ENCODE assay signal across 8 cellular contexts in genomic region chr19:49590071-49590970, GRCh38. TPM values are rescaled to one million over a fixed set of nuclear protein-coding genes. Genes with fewer than 3 reads are reported as not detected.
DNase-seq lines count a peak whose midpoint lies in the region; ATAC-seq, FAIRE-seq and TF ChIP-seq lines count a peak whose summit lies in the region.

No MANE protein-coding gene starts in this region.

- H3K4me3 ChIP-seq in CD4-positive, alpha-beta memory T cell (ENCODE audit: low read length in 2 of 2), result peak overlapping the region; percentile 68 to 95
- H3K4me3 ChIP-seq in H1 (ENCODE audit: extremely low read depth in 1 of 4, insufficient read depth in 2 of 4, low read depth in 3 of 4, low read length in 4 of 4) (peak overlapping the region; percentile 83 to 100 (median 93)), mesenchymal stem cell (ENCODE audit: insufficient read depth in 1 of 2, low read depth in 1 of 2, low read length in 2 of 2) (peak overlapping the region; percentile 63 to 90)

- H4K91ac ChIP-seq in H1 (replicated peaks; ENCODE audit: insufficient read length, low read length), result peak overlapping the region; percentile 83
- peak overlapping the region; percentile 98 for H4K91ac ChIP-seq in mesenchymal stem cell (ENCODE audit: low read length)

- H3K27me3 ChIP-seq in CD4-positive, alpha-beta memory T cell (ENCODE audit: insufficient read depth, low read length), result no peaks in the 10 kb centered on the region
- no peaks in the 10 kb centered on the region for H3K27me3 ChIP-seq in H1 (replicated peaks in 1 of 4; ENCODE audit: control insufficient read depth in 3 of 4, extremely low read depth in 1 of 4, insufficient read depth in 3 of 4, low read length in 3 of 4)
- no peaks in the 10 kb centered on the region for H3K27me3 ChIP-seq in mesenchymal stem cell (ENCODE audit: control insufficient read depth in 1 of 2, insufficient read depth in 1 of 2, low read length in 2 of 2)

- H3K79me1 ChIP-seq in H1 (ENCODE audit: low read depth, low read length) (peaks cover 8% of the 10 kb centered on the region), mesenchymal stem cell (replicated peaks; ENCODE audit: low read length, poor library complexity, severe bottlenecking) (no peaks in the 10 kb centered on the region)

- H3K4ac ChIP-seq in H1 (replicated peaks; ENCODE audit: insufficient read length, low read depth, low read length), result peak overlapping the region; percentile 69
- peak overlapping the region; percentile 91 to 99 for H3K4ac ChIP-seq in mesenchymal stem cell (ENCODE audit: low read depth in 1 of 2, low read length in 2 of 2)

- H3K4me3 Mint-ChIP-seq in CD4-positive, alpha-beta memory T cell, result peak overlapping the region; percentile 81 to 95 (median 93)

- 1% methylated on average over 47 of the region's 58 CpGs; no CpG with 5 or more reads in 1 of the 2 experiments for WGBS in H1 (ENCODE audit: extremely low coverage in 1 of 2, insufficient coverage in 1 of 2, insufficient read length in 1 of 2, insufficient replicate concordance in 2 of 2, low coverage in 1 of 2, low lambda C conversion rate in 2 of 2, missing lambda C conversion rate in 1 of 2), 2 experiments
- 2% methylated on average over 52 of the region's 58 CpGs for WGBS in mesenchymal stem cell

- peak in 1 of 3 experiments; percentile 8; a peak in 1 of 4 replicates for TF ChIP-seq CTCF in H1 (IDR thresholded peaks at IDR 0.05; ENCODE audit: control extremely low read depth in 1 of 3, insufficient read depth in 1 of 3, low read depth in 1 of 3, low read length in 3 of 3)

- peaks cover 0 to 6% of the 10 kb centered on the region in 2 experiments for H4K20me1 ChIP-seq in H1 (replicated peaks in 1 of 2; ENCODE audit: control insufficient read depth in 1 of 2, insufficient read depth in 2 of 2, low read length in 2 of 2)

- TF ChIP-seq EP300 in H1 (IDR thresholded peaks at IDR 0.05; ENCODE audit: borderline replicate concordance in 1 of 2, low read depth in 2 of 2, low read length in 2 of 2), result no peak

- H3K4me2 ChIP-seq in H1 (ENCODE audit: insufficient read depth in 1 of 2, low read depth in 2 of 2, low read length in 2 of 2) (peak overlapping the region; percentile 92 to 93), mesenchymal stem cell (ENCODE audit: low read length, poor library complexity, severe bottlenecking) (peak overlapping the region; percentile 85)

- peak; percentile 94 to 96 (median 95) for DNase-seq in CD4-positive, alpha-beta memory T cell
- DNase-seq in HS-5 (ENCODE audit: low read depth), result peak; percentile 91
- DNase-seq in NOMO-1 (lab: John Stamatoyannopoulos, UW; ENCODE audit: unreplicated experiment in 2 of 2), result peak; percentile 97 to 98
- peak; percentile 79 to 82 (median 81) for DNase-seq in activated CD8-positive, alpha-beta memory T cell treated with anti-CD3 and anti-CD28 coated beads for 48 hours (ENCODE audit: low read depth in 2 of 3, low spot score in 2 of 3)
- peak; percentile 98 to 99 for DNase-seq in H1 (ENCODE audit: low read depth in 1 of 2, low spot score in 2 of 2)
- DNase-seq in mesenchymal stem cell, result peak; percentile 98
- DNase-seq in stimulated activated CD8-positive, alpha-beta memory T cell treated with anti-CD3 and anti-CD28 coated beads, Interleukin-12 subunit alpha, Interleukin-12 subunit beta, amount 100 ng/mL, for 24 hours (ENCODE audit: extremely low read depth), result peak; percentile 84

- H3K36me3 ChIP-seq in CD4-positive, alpha-beta memory T cell (ENCODE audit: insufficient read depth, low read length), result peaks cover 12% of the 10 kb centered on the region
- H3K36me3 ChIP-seq in H1 (ENCODE audit: control insufficient read depth in 2 of 4, insufficient read depth in 4 of 4, low read length in 3 of 4), result peaks cover 9 to 14% (median 11%) of the 10 kb centered on the region in 4 experiments; a peak in 7 of 8 replicates
- peaks cover 10 to 12% of the 10 kb centered on the region in 2 experiments for H3K36me3 ChIP-seq in mesenchymal stem cell (ENCODE audit: control insufficient read depth in 1 of 2, insufficient read depth in 2 of 2, low read depth in 1 of 2, low read length in 2 of 2)

- peak overlapping the region; percentile 84 to 97 (median 94) for H3K27ac Mint-ChIP-seq in CD4-positive, alpha-beta memory T cell

- H2AFZ ChIP-seq in H1 (ENCODE audit: low read length) (no peak overlapping the region), mesenchymal stem cell (ENCODE audit: low read depth, low read length) (no peak overlapping the region)

- H3K14ac ChIP-seq in H1 (ENCODE audit: insufficient read length) (peak overlapping the region; percentile 53), mesenchymal stem cell (ENCODE audit: low read length in 2 of 2) (peak overlapping the region in 1 of 2 experiments; percentile 98)

- H3K36me3 Mint-ChIP-seq in CD4-positive, alpha-beta memory T cell, result peaks cover 6 to 27% of the 10 kb centered on the region in 2 donors

- POLR2A ChIA-PET in CD4-positive, alpha-beta memory T cell (lab: Charles Lee; ENCODE audit: partially characterized antibody), result interaction anchor here (0.6 to 7.9 kb wide), 24 partner anchors 10 to 624 kb away, joined by 3 to 116 read pairs (median 4); partner anchors contain the start of genes BCL2L12, FTL, IRF3 and NOSIP
- POLR2A ChIA-PET in H1 (lab: Charles Lee; ENCODE audit: partially characterized antibody), result interaction anchor here (0.5 to 37.8 kb wide), 23 partner anchors 10 to 227 kb away, joined by 3 to 840 read pairs (median 4); partner anchors contain the start of genes BCL2L12, CPT1C, DKKL1 and FLT3LG

- peak overlapping the region; percentile 95 for H2BK5ac ChIP-seq in H1 (ENCODE audit: low read depth, low read length)
- peak overlapping the region; percentile 53 for H2BK5ac ChIP-seq in mesenchymal stem cell (ENCODE audit: low read depth, low read length, poor library complexity, severe bottlenecking)

- peak overlapping the region; percentile 90 for H4K5ac ChIP-seq in H1 (ENCODE audit: insufficient read length, low read depth, low read length)

- H3K79me2 ChIP-seq in H1 (ENCODE audit: control insufficient read depth in 1 of 2, insufficient read depth in 2 of 2, low read length in 2 of 2), result peaks cover 4 to 23% of the 10 kb centered on the region in 2 experiments; a peak in 3 of 4 replicates

- H2BK15ac ChIP-seq in H1 (ENCODE audit: low read length) (0 out of 2 replicates have a peak overlapping the region, but pooled peaks have one; percentile 88), mesenchymal stem cell (ENCODE audit: low read depth, poor library complexity, severe bottlenecking) (peak overlapping the region; percentile 88)

- H3K4me1 ChIP-seq in CD4-positive, alpha-beta memory T cell (ENCODE audit: insufficient read depth, low read length), result peaks cover 23% of the 10 kb centered on the region
- H3K4me1 ChIP-seq in H1 (replicated peaks in 1 of 4; ENCODE audit: control insufficient read depth in 3 of 4, insufficient read depth in 4 of 4, low read length in 3 of 4) (peaks cover 4 to 10% (median 5%) of the 10 kb centered on the region in 4 experiments; a peak in 6 of 7 replicates), mesenchymal stem cell (ENCODE audit: control insufficient read depth, insufficient read depth, low read depth, low read length) (peaks cover 7% of the 10 kb centered on the region)

- no peak for TF ChIP-seq RAD21 in H1 (IDR thresholded peaks at IDR 0.05 in 1 of 2, conservative IDR thresholded peaks at IDR 0.05 in 1 of 2; ENCODE audit: low read depth in 2 of 2, low read length in 2 of 2)

- no peaks in the 10 kb centered on the region for H3K27me3 Mint-ChIP-seq in CD4-positive, alpha-beta memory T cell

- H3K9ac ChIP-seq in H1 (replicated peaks in 1 of 4; ENCODE audit: extremely low read depth in 1 of 4, low read depth in 3 of 4, low read length in 3 of 4) (peak overlapping the region; percentile 63 to 84 (median 80)), mesenchymal stem cell (ENCODE audit: low read length) (peak overlapping the region; percentile 96)

- peak overlapping the region; percentile 96 for H3K56ac ChIP-seq in H1 (replicated peaks; ENCODE audit: insufficient read length, low read depth, low read length)

- H2BK12ac ChIP-seq in H1 (ENCODE audit: low read depth, low read length), result peak overlapping the region; percentile 70; the same call in 1 of the 2 replicates
- H2BK12ac ChIP-seq in mesenchymal stem cell (ENCODE audit: low read length in 2 of 2), result peak overlapping the region; percentile 75 to 99

- ATAC-seq in GM19438 (IDR thresholded peaks at IDR 0.05; ENCODE audit: low read depth, unreplicated experiment), result peak; percentile 75

- FAIRE-seq in H1 (lab: Jason Lieb, UNC), result peak; percentile 79

- H2BK120ac ChIP-seq in H1 (replicated peaks; ENCODE audit: low read depth, low read length) (peak overlapping the region; percentile 59), mesenchymal stem cell (ENCODE audit: low read depth, low read length) (peak overlapping the region; percentile 97)

- H3K9me3 Mint-ChIP-seq in CD4-positive, alpha-beta memory T cell, result no peaks in the 10 kb centered on the region

- peak overlapping the region; percentile 74 for H3K27ac ChIP-seq in CD4-positive, alpha-beta memory T cell (ENCODE audit: low read depth, low read length)
- H3K27ac ChIP-seq in H1 (ENCODE audit: low read depth, low read length) (peak overlapping the region; percentile 84), mesenchymal stem cell (ENCODE audit: low read length, poor library complexity, severe bottlenecking) (peak overlapping the region; percentile 95)

- no peak overlapping the region for H2BK20ac ChIP-seq in H1 (ENCODE audit: low read length)

- H3K23me2 ChIP-seq in H1 (ENCODE audit: low read depth, low read length), result peaks cover 20% of the 10 kb centered on the region

- TF ChIP-seq POLR2A in H1 (IDR thresholded peaks at IDR 0.05; ENCODE audit: control extremely low read depth in 1 of 2, low read depth in 2 of 2, low read length in 2 of 2), result peak; percentile 81 to 90

- intact Hi-C loops in CD4-positive, alpha-beta memory T cell (cut with micrococcal nuclease), result loop anchor here (1.0 to 5.0 kb wide), 6 partner anchors 10 to 286 kb away; partner anchors contain the start of genes AKT1S1, AP2A1, BCL2L12 and IRF3

- H3K4me1 Mint-ChIP-seq in CD4-positive, alpha-beta memory T cell, result peaks cover 21 to 48% (median 31%) of the 10 kb centered on the region in 4 donors

- H2AK5ac ChIP-seq in H1 (ENCODE audit: low read depth, low read length) (peak overlapping the region; percentile 97; the same call in 1 of the 2 replicates), mesenchymal stem cell (ENCODE audit: low read length, severe bottlenecking) (peak overlapping the region; percentile 54)

- no peaks in the 10 kb centered on the region for H3K9me3 ChIP-seq in CD4-positive, alpha-beta memory T cell (ENCODE audit: control insufficient read depth in 1 of 2, low read length in 2 of 2)
- H3K9me3 ChIP-seq in H1 (ENCODE audit: insufficient read depth in 2 of 2, low read depth in 1 of 2, low read length in 1 of 2), result no peaks in the 10 kb centered on the region
- no peaks in the 10 kb centered on the region for H3K9me3 ChIP-seq in mesenchymal stem cell (ENCODE audit: control insufficient read depth, low read length)

- no peak overlapping the region for H3K23ac ChIP-seq in H1 (ENCODE audit: insufficient read length)
- H3K23ac ChIP-seq in mesenchymal stem cell (ENCODE audit: low read length in 2 of 2), result peak overlapping the region in 1 of 2 experiments; percentile 100

- H3K18ac ChIP-seq in H1 (ENCODE audit: extremely low read depth, low read length) (peak overlapping the region; percentile 86), mesenchymal stem cell (ENCODE audit: low read depth in 1 of 2, low read length in 2 of 2) (peak overlapping the region; percentile 97 to 100)

- CTCF ChIA-PET in CD4-positive, alpha-beta memory T cell (lab: Charles Lee; ENCODE audit: partially characterized antibody), result interaction anchor here (0.5 to 2.0 kb wide), 6 partner anchors 10 to 120 kb away, joined by 3 to 12 read pairs (median 5); partner anchors contain the start of genes NOSIP, PRMT1, PRRG2 and RRAS
- CTCF ChIA-PET in H1 (lab: Charles Lee; ENCODE audit: partially characterized antibody), result interaction anchor here (1.1 to 2.1 kb wide), 5 partner anchors 20 to 95 kb away, joined by 3 to 5 read pairs (median 4); no protein-coding TSS in a partner anchor

- H4K8ac ChIP-seq in H1 (ENCODE audit: extremely low read depth, insufficient read depth, low read length) (peak overlapping the region; percentile 78), mesenchymal stem cell (ENCODE audit: low read length) (peak overlapping the region; percentile 73)

RNA-seq across cellular contexts. Expression of gene PRR12, which starts 0.7 kb away (rescaled TPM):
- total RNA-seq in CD4-positive, alpha-beta memory T cell, result 10 to 100 TPM; 64.6 to 65.1 TPM
- polyA plus RNA-seq in CD4-positive, alpha-beta memory T cell, result 1 to 10 TPM in 1 of 2 donors, not detected in 1; 1.2 TPM
- total RNA-seq in H1 (2021; fragmentation: NEBNext Ultra II Directional; extraction: Animal tissue kit (Norgen Biotek cat#: 25700)), result 59.4 and 63.8 TPM in 2 replicates
- 2.5 and 4.6 TPM in 2 replicates for polyA plus RNA-seq in H1 (2011; rRNA removed)
- polyA plus RNA-seq in H1 (2011; cell fraction: cytosol; rRNA removed), result 1.9 TPM
- 11.4 TPM for polyA plus RNA-seq in H1 (2011; cell fraction: nucleus; rRNA removed)
- 25.7 to 40.3 TPM (median 34.3 TPM) in 4 replicates for polyA plus RNA-seq in H1 (2012, experiment 1 of 2)
- polyA plus RNA-seq in H1 (2012, experiment 2 of 2), result 22.2 TPM
- 23.0 TPM for polyA plus RNA-seq in H1 (2013, experiment 1 of 2)
- 21.2 TPM for polyA plus RNA-seq in H1 (2013, experiment 2 of 2)
- polyA minus RNA-seq in H1 (2011; rRNA and poly(A)+ RNA removed), result 2.5 and 2.8 TPM in 2 replicates
- 15.9 TPM for polyA minus RNA-seq in H1 (2011; cell fraction: cytosol; rRNA and poly(A)+ RNA removed)
- 10.8 TPM for polyA minus RNA-seq in H1 (2011; cell fraction: nucleus; rRNA and poly(A)+ RNA removed)
- polyA plus RNA-seq in mesenchymal stem cell (2013, experiment 1 of 2), result 12.1 TPM
- polyA plus RNA-seq in mesenchymal stem cell (2013, experiment 2 of 2), result 11.2 TPM

RNA-seq across cellular contexts. Expression of gene PRRG2, which starts 9.2 kb away (rescaled TPM):
- total RNA-seq in CD4-positive, alpha-beta memory T cell, result 1 to 10 TPM; 1.0 to 1.7 TPM
- under 1 TPM in 1 of 2 donors, not detected in 1; 0.34 TPM for polyA plus RNA-seq in CD4-positive, alpha-beta memory T cell
- total RNA-seq in H1 (2021; fragmentation: NEBNext Ultra II Directional; extraction: Animal tissue kit (Norgen Biotek cat#: 25700)), result 4.1 and 5.7 TPM in 2 replicates
- 5.6 and 6.3 TPM in 2 replicates for polyA plus RNA-seq in H1 (2011; rRNA removed)
- 6.0 TPM for polyA plus RNA-seq in H1 (2011; cell fraction: cytosol; rRNA removed)
- 6.0 TPM for polyA plus RNA-seq in H1 (2011; cell fraction: nucleus; rRNA removed)
- polyA plus RNA-seq in H1 (2012, experiment 1 of 2), result 3.9 to 5.8 TPM (median 4.4 TPM) in 4 replicates
- polyA plus RNA-seq in H1 (2012, experiment 2 of 2), result 6.8 TPM
- polyA plus RNA-seq in H1 (2013, experiment 1 of 2), result 6.7 TPM
- polyA plus RNA-seq in H1 (2013, experiment 2 of 2), result 8.3 TPM
- polyA minus RNA-seq in H1 (2011; rRNA and poly(A)+ RNA removed), result 2.1 and 3.6 TPM in 2 replicates
- 1.9 TPM for polyA minus RNA-seq in H1 (2011; cell fraction: cytosol; rRNA and poly(A)+ RNA removed)
- polyA minus RNA-seq in H1 (2011; cell fraction: nucleus; rRNA and poly(A)+ RNA removed), result 6.6 TPM
- polyA plus RNA-seq in mesenchymal stem cell (2013, experiment 1 of 2), result 0.50 TPM
- 0.40 TPM for polyA plus RNA-seq in mesenchymal stem cell (2013, experiment 2 of 2)

RNA-seq across cellular contexts. Expression of gene NOSIP, which starts 10.0 kb away (rescaled TPM):
- total RNA-seq in CD4-positive, alpha-beta memory T cell, result 100 to 1,000 TPM; 177 to 191 TPM
- polyA plus RNA-seq in CD4-positive, alpha-beta memory T cell, result 100 to 1,000 TPM; 650 to 674 TPM
- 85.1 and 93.8 TPM in 2 replicates for total RNA-seq in H1 (2021; fragmentation: NEBNext Ultra II Directional; extraction: Animal tissue kit (Norgen Biotek cat#: 25700))
- 192 and 254 TPM in 2 replicates for polyA plus RNA-seq in H1 (2011; rRNA removed)
- polyA plus RNA-seq in H1 (2011; cell fraction: cytosol; rRNA removed), result 176 TPM
- polyA plus RNA-seq in H1 (2011; cell fraction: nucleus; rRNA removed), result 194 TPM
- polyA plus RNA-seq in H1 (2012, experiment 1 of 2), result 110 to 131 TPM (median 125 TPM) in 4 replicates
- 159 TPM for polyA plus RNA-seq in H1 (2012, experiment 2 of 2)
- 52.7 TPM for polyA plus RNA-seq in H1 (2013, experiment 1 of 2)
- polyA plus RNA-seq in H1 (2013, experiment 2 of 2), result 50.1 TPM
- polyA minus RNA-seq in H1 (2011; rRNA and poly(A)+ RNA removed), result 67.6 and 81.3 TPM in 2 replicates
- 69.6 TPM for polyA minus RNA-seq in H1 (2011; cell fraction: cytosol; rRNA and poly(A)+ RNA removed)
- polyA minus RNA-seq in H1 (2011; cell fraction: nucleus; rRNA and poly(A)+ RNA removed), result 59.9 TPM
- 47.3 TPM for polyA plus RNA-seq in mesenchymal stem cell (2013, experiment 1 of 2)
- 45.5 TPM for polyA plus RNA-seq in mesenchymal stem cell (2013, experiment 2 of 2)

RNA-seq across cellular contexts. Expression of gene RRAS, which starts 49.6 kb away (rescaled TPM):
- 10 to 100 TPM; 12.0 to 13.4 TPM for total RNA-seq in CD4-positive, alpha-beta memory T cell
- polyA plus RNA-seq in CD4-positive, alpha-beta memory T cell, result 10 to 100 TPM; 28.0 to 32.1 TPM
- total RNA-seq in H1 (2021; fragmentation: NEBNext Ultra II Directional; extraction: Animal tissue kit (Norgen Biotek cat#: 25700)), result 16.9 and 17.7 TPM in 2 replicates
- 49.1 and 62.9 TPM in 2 replicates for polyA plus RNA-seq in H1 (2011; rRNA removed)
- 44.6 TPM for polyA plus RNA-seq in H1 (2011; cell fraction: cytosol; rRNA removed)
- 35.8 TPM for polyA plus RNA-seq in H1 (2011; cell fraction: nucleus; rRNA removed)
- polyA plus RNA-seq in H1 (2012, experiment 1 of 2), result 14.2 to 33.1 TPM (median 28.7 TPM) in 4 replicates
- polyA plus RNA-seq in H1 (2012, experiment 2 of 2), result 26.7 TPM
- 18.4 TPM for polyA plus RNA-seq in H1 (2013, experiment 1 of 2)
- polyA plus RNA-seq in H1 (2013, experiment 2 of 2), result 18.6 TPM
- polyA minus RNA-seq in H1 (2011; rRNA and poly(A)+ RNA removed), result 6.4 and 6.8 TPM in 2 replicates
- polyA minus RNA-seq in H1 (2011; cell fraction: cytosol; rRNA and poly(A)+ RNA removed), result 7.9 TPM
- 4.9 TPM for polyA minus RNA-seq in H1 (2011; cell fraction: nucleus; rRNA and poly(A)+ RNA removed)
- 129 TPM for polyA plus RNA-seq in mesenchymal stem cell (2013, experiment 1 of 2)
- 134 TPM for polyA plus RNA-seq in mesenchymal stem cell (2013, experiment 2 of 2)

RNA-seq across cellular contexts. Expression of gene SCAF1, which starts 51.7 kb away (rescaled TPM):
- total RNA-seq in CD4-positive, alpha-beta memory T cell, result 10 to 100 TPM; 60.5 to 62.7 TPM
- polyA plus RNA-seq in CD4-positive, alpha-beta memory T cell, result 1 to 10 TPM in 1 of 2 donors, not detected in 1; 4.0 TPM
- 81.7 and 93.3 TPM in 2 replicates for total RNA-seq in H1 (2021; fragmentation: NEBNext Ultra II Directional; extraction: Animal tissue kit (Norgen Biotek cat#: 25700))
- polyA plus RNA-seq in H1 (2011; rRNA removed), result 9.7 and 21.4 TPM in 2 replicates
- polyA plus RNA-seq in H1 (2011; cell fraction: cytosol; rRNA removed), result 9.9 TPM
- 29.6 TPM for polyA plus RNA-seq in H1 (2011; cell fraction: nucleus; rRNA removed)
- polyA plus RNA-seq in H1 (2012, experiment 1 of 2), result 44.1 to 59.6 TPM (median 55.2 TPM) in 4 replicates
- polyA plus RNA-seq in H1 (2012, experiment 2 of 2), result 56.4 TPM
- polyA plus RNA-seq in H1 (2013, experiment 1 of 2), result 42.7 TPM
- polyA plus RNA-seq in H1 (2013, experiment 2 of 2), result 41.6 TPM
- 3.7 and 4.7 TPM in 2 replicates for polyA minus RNA-seq in H1 (2011; rRNA and poly(A)+ RNA removed)
- 13.0 TPM for polyA minus RNA-seq in H1 (2011; cell fraction: cytosol; rRNA and poly(A)+ RNA removed)
- polyA minus RNA-seq in H1 (2011; cell fraction: nucleus; rRNA and poly(A)+ RNA removed), result 9.2 TPM
- 43.0 TPM for polyA plus RNA-seq in mesenchymal stem cell (2013, experiment 1 of 2)
- 38.9 TPM for polyA plus RNA-seq in mesenchymal stem cell (2013, experiment 2 of 2)

Comparison
In these comparisons a context has a peak if more than half of its experiments do, and no peak if none do; other contexts are left out.
1. Peak in every context shown above with its lines: DNase-seq, ATAC-seq, H3K4me3 ChIP-seq and H3K27ac ChIP-seq.